ENCODE assay signal across 16 cellular contexts in genomic region chr19:55545443-55545842, GRCh38. TPM values are rescaled to one million over a fixed set of nuclear protein-coding genes. Genes with fewer than 3 reads are reported as not detected.
DNase-seq lines count a peak whose midpoint lies in the region; ATAC-seq and TF ChIP-seq lines count a peak whose summit lies in the region.
"Had no signal": no experiment of that assay in that cellular context is flagged by ENCODE, and none has a peak within 500 bp of the region (broad histone marks: within the 10 kb centered on the region; RNA-seq: fewer than 3 reads in every experiment).

A gene with protein sequence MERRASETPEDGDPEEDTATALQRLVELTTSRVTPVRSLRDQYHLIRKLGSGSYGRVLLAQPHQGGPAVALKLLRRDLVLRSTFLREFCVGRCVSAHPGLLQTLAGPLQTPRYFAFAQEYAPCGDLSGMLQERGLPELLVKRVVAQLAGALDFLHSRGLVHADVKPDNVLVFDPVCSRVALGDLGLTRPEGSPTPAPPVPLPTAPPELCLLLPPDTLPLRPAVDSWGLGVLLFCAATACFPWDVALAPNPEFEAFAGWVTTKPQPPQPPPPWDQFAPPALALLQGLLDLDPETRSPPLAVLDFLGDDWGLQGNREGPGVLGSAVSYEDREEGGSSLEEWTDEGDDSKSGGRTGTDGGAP (minus strand): TSS chr19:55545543. CDS start chr19:55545543, 0 bp downstream.

- no peaks in the 10 kb centered on the region for H4K20me1 ChIP-seq in smooth muscle cell (ENCODE audit: low read depth)

- H3K36me3 Mint-ChIP-seq in glutamatergic neuron (ENCODE audit: unreplicated experiment) = peaks cover 16% of the 10 kb centered on the region

- 97% methylated on average over 9 of the region's 10 CpGs for whole genome bisulfite sequencing in smooth muscle cell (ENCODE audit: low lambda C conversion rate)
- 54 to 57% methylated on average over 3 to 7 of the region's 10 CpGs for WGBS in body of pancreas, 2 donors

- H3F3A ChIP-seq in smooth muscle cell (ENCODE audit: low read depth) = no peaks in the 10 kb centered on the region

- no peak within 1 kb of the TSS for H3K4me3 ChIP-seq in AG04450 (ENCODE audit: low read depth, low read length)
- no peak within 1 kb of the TSS for H3K4me3 ChIP-seq in neuron (ENCODE audit: low read length)
- H3K4me3 ChIP-seq in smooth muscle cell = no peak within 1 kb of the TSS
- no peak within 1 kb of the TSS for H3K4me3 ChIP-seq in body of pancreas
- H3K4me3 ChIP-seq: colonic mucosa, SJSA1 had no signal

- H3K36me3 ChIP-seq in neuron (ENCODE audit: insufficient read depth, low read length) (no peaks in the 10 kb centered on the region), smooth muscle cell (ENCODE audit: low read depth) (no peaks in the 10 kb centered on the region), body of pancreas (replicated peaks in 1 of 2; ENCODE audit: insufficient read depth in 1 of 2, low read depth in 2 of 2) (no peaks in the 10 kb centered on the region)
- H3K36me3 ChIP-seq: colonic mucosa, SJSA1 had no signal

- POLR2A ChIA-PET in AG04450 (lab: Yijun Ruan, JAX) (no interaction called here), HEK293T (lab: Yijun Ruan, JAX) (no interaction called here)

- peak within 1 kb of the TSS; percentile 73 for H3K27ac Mint-ChIP-seq in glutamatergic neuron (ENCODE audit: unreplicated experiment)
- H3K27ac Mint-ChIP-seq: T-helper 2 cell treated with Interferon-gamma antibody and Interleukin-4, amounts not matched to agents 5 μg/mL and 100 μg/mL, for 36 hours had no signal

- peaks cover 24% of the 10 kb centered on the region for H3K9me3 Mint-ChIP-seq in glutamatergic neuron (ENCODE audit: unreplicated experiment)
- H3K9me3 Mint-ChIP-seq: T-helper 2 cell treated with Interferon-gamma antibody and Interleukin-4, amounts not matched to agents 5 μg/mL and 100 μg/mL, for 36 hours had no signal

- no peaks in the 10 kb centered on the region for H3K79me2 ChIP-seq in smooth muscle cell (ENCODE audit: low read depth)

- H3K4me1 ChIP-seq in neuron (ENCODE audit: insufficient read depth, low read length) = peaks cover 26% of the 10 kb centered on the region
- H3K4me1 ChIP-seq in smooth muscle cell (ENCODE audit: low read depth) = peaks cover 24% of the 10 kb centered on the region
- H3K4me1 ChIP-seq in body of pancreas = peaks cover 9% of the 10 kb centered on the region
- H3K4me1 ChIP-seq: colonic mucosa had no signal

- no peak for TF ChIP-seq CTCF in AG04450 (IDR thresholded peaks at IDR 0.05; ENCODE audit: low read depth, low read length)
- TF ChIP-seq CTCF in glutamatergic neuron (IDR thresholded peaks at IDR 0.05; ENCODE audit: partially characterized antibody, unreplicated experiment) = no peak
- TF ChIP-seq CTCF in smooth muscle cell (IDR thresholded peaks at IDR 0.05; ENCODE audit: borderline replicate concordance, insufficient read depth, poor library complexity, severe bottlenecking) = no peak
- no peak for TF ChIP-seq CTCF in body of pancreas (IDR thresholded peaks at IDR 0.05)

- H3K27me3 Mint-ChIP-seq in glutamatergic neuron (ENCODE audit: unreplicated experiment) = peaks cover 3% of the 10 kb centered on the region

- DNase-seq in AG04450 (ENCODE audit: low read depth, low spot score) (no peak), HEK293T (ENCODE audit: extremely low spot score) (peak; percentile 3), glutamatergic neuron (no peak), smooth muscle cell (lab: John Stamatoyannopoulos, UW; ENCODE audit: unreplicated experiment) (no peak), AG08395 (ENCODE audit: low spot score) (no peak), body of pancreas (no peak)
- no peak for DNase-seq in activated CD4-positive, alpha-beta T cell treated with anti-CD3 and anti-CD28 coated beads, Interleukin-2, amount 50 U/mL, for 48 hours
- DNase-seq: activated effector memory CD4-positive, alpha-beta T cell treated with Interleukin-2 at 50 U/mL for 16 hours; anterior cingulate cortex; colonic mucosa; NCI-H2029; stimulated activated naive CD4-positive, alpha-beta T cell treated with Interleukin-2 at 50 U/mL for 16 hours had no signal

- TF ChIP-seq POLR2A in body of pancreas (IDR thresholded peaks at IDR 0.05) = no peak

- H3K4me1 Mint-ChIP-seq in glutamatergic neuron (ENCODE audit: low read depth, unreplicated experiment) = peaks cover 19% of the 10 kb centered on the region

- no peak within 1 kb of the TSS for H3K9ac ChIP-seq in smooth muscle cell (ENCODE audit: low read depth)

- peak within 1 kb of the TSS; percentile 59 for H3K4me3 Mint-ChIP-seq in glutamatergic neuron (ENCODE audit: unreplicated experiment)
- H3K4me3 Mint-ChIP-seq: T-helper 2 cell treated with Interferon-gamma antibody and Interleukin-4, amounts not matched to agents 5 μg/mL and 100 μg/mL, for 36 hours had no signal

- H2AFZ ChIP-seq in neuron (ENCODE audit: low read depth, low read length) = peak within 1 kb of the TSS; percentile 18
- no peak within 1 kb of the TSS for H2AFZ ChIP-seq in smooth muscle cell (ENCODE audit: low read depth)

- ATAC-seq in body of pancreas = no peak
- ATAC-seq: activated CD4-positive, CD25-positive, alpha-beta regulatory T cell treated with anti-CD3 and anti-CD28 coated beads, Interleukin-2, amount 50 U/mL, for 24 hours had no signal

- CTCF ChIA-PET in AG04450 (lab: Charles Lee) = no interaction called here
- CTCF ChIA-PET in HEK293T (lab: Yijun Ruan, JAX) = no interaction called here

- intact Hi-C loops in body of pancreas (cut with DNase I) = no loop called here

- H3K27ac ChIP-seq in AG04450 (ENCODE audit: low read depth, low read length) = peak within 1 kb of the TSS; percentile 11
- H3K27ac ChIP-seq in smooth muscle cell (ENCODE audit: low read depth) = no peak within 1 kb of the TSS
- H3K27ac ChIP-seq in body of pancreas = peak within 1 kb of the TSS in 1 of 4 donors; percentile 25
- H3K27ac ChIP-seq: SJSA1 had no signal

- H3K9me3 ChIP-seq in AG04450 (ENCODE audit: control insufficient read depth, insufficient read depth, low read length) = peaks cover 12% of the 10 kb centered on the region
- no peaks in the 10 kb centered on the region for H3K9me3 ChIP-seq in neuron (ENCODE audit: low read length)
- no peaks in the 10 kb centered on the region for H3K9me3 ChIP-seq in smooth muscle cell (replicated peaks; ENCODE audit: low read depth)
- H3K9me3 ChIP-seq in body of pancreas = no peaks in the 10 kb centered on the region
- H3K9me3 ChIP-seq: colonic mucosa, SJSA1 had no signal

- H3K27me3 ChIP-seq in AG04450 (ENCODE audit: control insufficient read depth, insufficient read depth, low read length) (no peaks in the 10 kb centered on the region), neuron (ENCODE audit: insufficient read depth, low read length) (no peaks in the 10 kb centered on the region), smooth muscle cell (ENCODE audit: low read depth) (no peaks in the 10 kb centered on the region), body of pancreas (peaks cover 0 to 3% of the 10 kb centered on the region in 2 donors)
- H3K27me3 ChIP-seq: colonic mucosa, SJSA1 had no signal

- H3K4me2 ChIP-seq in smooth muscle cell = no peak within 1 kb of the TSS

TF ChIP-seq in HEK293T, 16 proteins besides CTCF, POLR2A, EP300 and RAD21:
- TF ChIP-seq ELF4 (IDR thresholded peaks at IDR 0.05) (no peak), HDGF (IDR thresholded peaks at IDR 0.05; ENCODE audit: borderline replicate concordance) (no peak), TARDBP (IDR thresholded peaks at IDR 0.05) (no peak), FOXK2 (IDR thresholded peaks at IDR 0.05) (no peak), SP1 (IDR thresholded peaks at IDR 0.05) (no peak), ARNT (IDR thresholded peaks at IDR 0.05) (no peak), CTBP1 (IDR thresholded peaks at IDR 0.05; ENCODE audit: borderline replicate concordance) (no peak)

RNA-seq across cellular contexts. Expression of the gene that starts here (rescaled TPM):
- not detected in 2 replicates for polyA plus RNA-seq in AG04450 (2011; rRNA removed)
- not detected in 2 replicates for polyA minus RNA-seq in AG04450 (2011; rRNA and poly(A)+ RNA removed)
- not detected for total RNA-seq in glutamatergic neuron (ENCODE audit: unreplicated experiment)
- total RNA-seq in smooth muscle cell = not detected in 2 replicates
- polyA plus RNA-seq in smooth muscle cell = 0.37 TPM in 1 of 2 replicates, not detected in the other
- total RNA-seq in body of pancreas = not detected
- total RNA-seq: colonic mucosa had no signal
